12 cellular contexts compared by ENCODE assay signal in the genomic region with DNA sequence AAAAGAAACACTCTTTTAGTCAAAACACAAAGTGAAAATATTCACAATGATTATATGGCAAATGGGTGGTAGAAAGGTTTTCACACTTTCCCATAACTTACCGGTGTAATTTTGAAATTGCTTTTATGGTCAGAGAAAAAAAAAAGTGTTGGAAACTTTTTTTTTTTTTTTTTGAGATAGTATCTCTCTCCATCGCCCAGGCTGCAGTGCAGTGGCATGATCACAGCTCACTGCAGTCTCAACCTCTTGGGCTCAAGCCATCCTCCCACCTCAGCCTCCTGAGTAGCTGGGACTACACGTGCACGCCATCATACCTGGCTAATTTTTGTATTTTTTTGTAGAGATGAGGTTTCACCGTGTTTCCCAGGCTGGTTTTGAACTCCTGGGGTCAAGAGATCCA. TPM values are rescaled to one million over a fixed set of nuclear protein-coding genes. Genes with fewer than 3 reads are reported as not detected.
DNase-seq lines count a peak whose midpoint lies in the region; ATAC-seq and TF ChIP-seq lines count a peak whose summit lies in the region.
"Had no signal": no experiment of that assay in that cellular context is flagged by ENCODE, and none has a peak within 500 bp of the region (broad histone marks: within the 10 kb centered on the region; RNA-seq: fewer than 3 reads in every experiment).

No MANE protein-coding gene starts in this region.

- H2AFZ ChIP-seq in osteoblast (ENCODE audit: low read length), result no peak overlapping the region

- H3K4me1 ChIP-seq in osteoblast (ENCODE audit: insufficient read depth, low read length), result peaks cover 28% of the 10 kb centered on the region

- H3K4me1 Mint-ChIP-seq in CD14-positive monocyte (peaks cover 69% of the 10 kb centered on the region), neural crest cell (peaks cover 24% of the 10 kb centered on the region)
- H3K4me1 Mint-ChIP-seq in activated naive CD8-positive, alpha-beta T cell treated with anti-CD3 and anti-CD28 coated beads for 36 hours, result peaks cover 47% of the 10 kb centered on the region

- H4K20me1 ChIP-seq in osteoblast (ENCODE audit: insufficient read depth, low read length), result peaks cover 48% of the 10 kb centered on the region

- H3K4me3 ChIP-seq in osteoblast (ENCODE audit: insufficient read depth, low read length), result no peak overlapping the region

- ATAC-seq in HG02588 (IDR thresholded peaks at IDR 0.05; ENCODE audit: unreplicated experiment), result no peak

- H3K36me3 Mint-ChIP-seq in CD14-positive monocyte (peaks cover 61 to 72% of the 10 kb centered on the region in 2 donors), neural crest cell (ENCODE audit: low read depth) (peaks cover 3% of the 10 kb centered on the region)
- H3K36me3 Mint-ChIP-seq in activated naive CD8-positive, alpha-beta T cell treated with anti-CD3 and anti-CD28 coated beads for 36 hours, result peaks cover 16% of the 10 kb centered on the region

- no peak for TF ChIP-seq CTCF in CD14-positive monocyte (IDR thresholded peaks at IDR 0.05)
- TF ChIP-seq CTCF in neural crest cell (conservative IDR thresholded peaks at IDR 0.05), result no peak
- TF ChIP-seq CTCF in osteoblast (IDR thresholded peaks at IDR 0.05; ENCODE audit: extremely low read depth, low read depth, low read length), result no peak

- H3K79me2 ChIP-seq in osteoblast (ENCODE audit: insufficient read depth, low read length), result peaks cover 71% of the 10 kb centered on the region

- DNase-seq in CD14-positive monocyte (ENCODE audit: low spot score), result no peak
- peak; percentile 37 for DNase-seq in GF-D8 (lab: John Stamatoyannopoulos, UW)
- no peak for DNase-seq in activated naive CD8-positive, alpha-beta T cell treated with anti-CD3 and anti-CD28 coated beads for 36 hours
- no peak for DNase-seq in neural crest cell (ENCODE audit: low read depth, low spot score)
- DNase-seq in osteoblast (ENCODE audit: insufficient read length, low spot score, missing footprints), result no peak
- no peak for DNase-seq in NCI-H1930 (lab: John Stamatoyannopoulos, UW)
- DNase-seq: central memory CD4-positive, alpha-beta T cell; GOT3; midbrain; NCI-H2029 treated with DMSO at 0.1 percent for 48 hours; NK-92 treated with Interleukin-12 subunit alpha and Interleukin-12 subunit beta, amount 100 ng/mL, for 24 hours had no signal

- no peaks in the 10 kb centered on the region for H3K9me3 ChIP-seq in osteoblast (ENCODE audit: low read depth, low read length)

- no peaks in the 10 kb centered on the region for H3K27me3 Mint-ChIP-seq in CD14-positive monocyte (ENCODE audit: low read depth in 3 of 3)
- H3K27me3 Mint-ChIP-seq in activated naive CD8-positive, alpha-beta T cell treated with anti-CD3 and anti-CD28 coated beads for 36 hours, result peaks cover 3% of the 10 kb centered on the region
- no peaks in the 10 kb centered on the region for H3K27me3 Mint-ChIP-seq in neural crest cell (ENCODE audit: low read depth)

- H3K36me3 ChIP-seq in osteoblast (ENCODE audit: insufficient read depth, low read length), result peaks cover 13% of the 10 kb centered on the region

- H3K4me3 Mint-ChIP-seq in CD14-positive monocyte (peak overlapping the region; percentile 99 to 100), neural crest cell (peak overlapping the region; percentile 59)
- no peak overlapping the region for H3K4me3 Mint-ChIP-seq in activated naive CD8-positive, alpha-beta T cell treated with anti-CD3 and anti-CD28 coated beads for 36 hours

- no peaks in the 10 kb centered on the region for H3K27me3 ChIP-seq in osteoblast (ENCODE audit: insufficient read depth, low read length)

- intact Hi-C loops in CD14-positive monocyte (cut with micrococcal nuclease), result no loop called here

- peak overlapping the region in 6 of 7 donors; percentile 18 to 100 (median 99) for H3K27ac Mint-ChIP-seq in CD14-positive monocyte
- peak overlapping the region; percentile 29 for H3K27ac Mint-ChIP-seq in activated naive CD8-positive, alpha-beta T cell treated with anti-CD3 and anti-CD28 coated beads for 36 hours
- no peak overlapping the region for H3K27ac Mint-ChIP-seq in neural crest cell (ENCODE audit: unreplicated experiment)

- peaks cover 0 to 2% (median 0%) of the 10 kb centered on the region in 7 donors for H3K9me3 Mint-ChIP-seq in CD14-positive monocyte
- H3K9me3 Mint-ChIP-seq in activated naive CD8-positive, alpha-beta T cell treated with anti-CD3 and anti-CD28 coated beads for 36 hours, result no peaks in the 10 kb centered on the region
- no peaks in the 10 kb centered on the region for H3K9me3 Mint-ChIP-seq in neural crest cell

- no peak overlapping the region for H3K27ac ChIP-seq in osteoblast (ENCODE audit: low read depth, low read length)

- H3K4me2 ChIP-seq in osteoblast (ENCODE audit: insufficient read depth, low read length), result no peak overlapping the region

RNA-seq across cellular contexts. Expression of a gene that starts 3.3 kb away (rescaled TPM):
- polyA plus RNA-seq in CD14-positive monocyte, result 100 to 1,000 TPM; 204 to 324 TPM
- 1 to 10 TPM; 5.6 to 5.7 TPM for total RNA-seq in activated naive CD8-positive, alpha-beta T cell treated with anti-CD3 and anti-CD28 coated beads for 36 hours
- total RNA-seq in neural crest cell (38.9 and 40.5 TPM in 2 replicates), osteoblast (60.1 and 63.1 TPM in 2 replicates)
